In the genomic region with DNA sequence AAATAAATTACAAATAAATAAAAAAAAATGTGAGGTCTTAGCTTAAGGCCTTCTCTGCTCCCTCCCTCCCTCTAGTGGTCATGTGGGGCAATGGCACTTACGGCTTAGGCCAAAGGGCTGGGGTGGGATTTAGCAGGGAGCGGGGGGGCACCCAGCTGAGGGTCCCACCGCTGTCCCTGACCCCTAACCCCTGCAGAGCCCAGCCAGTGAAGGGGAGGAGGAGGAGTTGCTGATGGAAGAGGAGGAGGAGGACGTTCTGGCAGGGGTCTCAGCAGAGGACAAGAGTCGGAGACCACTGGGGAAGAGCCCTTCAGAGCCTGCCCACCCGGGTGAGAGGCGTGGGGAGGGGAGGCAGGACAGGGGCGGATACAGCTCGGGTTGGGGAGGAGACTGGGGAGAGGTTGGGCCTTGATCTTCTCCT, we compare ENCODE assay signal across 8 cellular contexts. TPM values are rescaled to one million over a fixed set of nuclear protein-coding genes. Genes with fewer than 3 reads are reported as not detected.
DNase-seq lines count a peak whose midpoint lies in the region; ATAC-seq and TF ChIP-seq lines count a peak whose summit lies in the region.

No MANE protein-coding gene starts in this region.

- H3K4me3 ChIP-seq in Loucy (ENCODE audit: low read length, poor library complexity, severe bottlenecking), result no peak overlapping the region
- no peak overlapping the region for H3K4me3 ChIP-seq in breast epithelium
- no peak overlapping the region for H3K4me3 ChIP-seq in vagina

- no peaks in the 10 kb centered on the region for H3K9me3 Mint-ChIP-seq in T-helper 2 cell treated with Interferon-gamma antibody and Interleukin-4, amounts not matched to agents 5 μg/mL and 100 μg/mL, for 36 hours

- H3K36me3 ChIP-seq in Loucy (ENCODE audit: insufficient read depth, low read length) (no peaks in the 10 kb centered on the region), breast epithelium (no peaks in the 10 kb centered on the region), vagina (peaks cover 0 to 11% of the 10 kb centered on the region in 2 donors)

- no peaks in the 10 kb centered on the region for H3K9me2 ChIP-seq in Loucy (replicated peaks; ENCODE audit: low read depth, low read length)

- H3K9me3 ChIP-seq in Loucy (ENCODE audit: insufficient read depth, low read depth, low read length) (no peaks in the 10 kb centered on the region), breast epithelium (no peaks in the 10 kb centered on the region), vagina (no peaks in the 10 kb centered on the region)

- H3K79me2 ChIP-seq in Loucy (ENCODE audit: insufficient read depth, low read length), result no peaks in the 10 kb centered on the region

- no peaks in the 10 kb centered on the region for H3K27me3 ChIP-seq in Loucy (ENCODE audit: insufficient read depth, low read length, poor library complexity, severe bottlenecking)
- no peaks in the 10 kb centered on the region for H3K27me3 ChIP-seq in breast epithelium
- H3K27me3 ChIP-seq in vagina, result no peaks in the 10 kb centered on the region

- TF ChIP-seq POLR2A in breast epithelium (IDR thresholded peaks at IDR 0.05) (no peak), vagina (IDR thresholded peaks at IDR 0.05) (no peak)

- H3K4me1 Mint-ChIP-seq in T-helper 2 cell treated with Interferon-gamma antibody and Interleukin-4, amounts not matched to agents 5 μg/mL and 100 μg/mL, for 36 hours (ENCODE audit: low read depth), result no peaks in the 10 kb centered on the region

- peaks cover 3% of the 10 kb centered on the region for H4K20me1 ChIP-seq in Loucy (ENCODE audit: insufficient read depth, low read length, poor library complexity, severe bottlenecking)

- H3K27ac ChIP-seq in breast epithelium (no peak overlapping the region), vagina (no peak overlapping the region)

- H3K4me3 Mint-ChIP-seq in T-helper 2 cell treated with Interferon-gamma antibody and Interleukin-4, amounts not matched to agents 5 μg/mL and 100 μg/mL, for 36 hours, result no peak overlapping the region

- peak; percentile 16 for DNase-seq in DMS 273 treated with DMSO at 0.1 percent for 48 hours (lab: John Stamatoyannopoulos, UW)
- no peak for DNase-seq in T-helper 2 cell treated with Interferon-gamma antibody and Interleukin-4, amounts not matched to agents 5 μg/mL and 100 μg/mL, for 36 hours (ENCODE audit: low spot score)
- no peak for DNase-seq in breast epithelium (ENCODE audit: low spot score in 2 of 2)
- DNase-seq in kidney tubule cell (ENCODE audit: low spot score), result peak; percentile 55
- peak; percentile 40 for DNase-seq in stimulated activated CD8-positive, alpha-beta memory T cell treated with anti-CD3 and anti-CD28 coated beads, Interleukin-4, amount 100 ng/mL, for 24 hours (ENCODE audit: low read depth)
- no peak for DNase-seq in vagina (ENCODE audit: extremely low spot score in 2 of 2)

- no peaks in the 10 kb centered on the region for H3K4me1 ChIP-seq in Loucy (ENCODE audit: insufficient read depth, low read length, poor library complexity, severe bottlenecking)
- no peaks in the 10 kb centered on the region for H3K4me1 ChIP-seq in breast epithelium
- no peaks in the 10 kb centered on the region for H3K4me1 ChIP-seq in vagina

- peak overlapping the region; percentile 75 for H3K27ac Mint-ChIP-seq in T-helper 2 cell treated with Interferon-gamma antibody and Interleukin-4, amounts not matched to agents 5 μg/mL and 100 μg/mL, for 36 hours

- no peak overlapping the region for H3K4me2 ChIP-seq in Loucy (ENCODE audit: low read depth, low read length, poor library complexity, severe bottlenecking)

- no peak for ATAC-seq in GM21367 (IDR thresholded peaks at IDR 0.05; ENCODE audit: unreplicated experiment)

- H2AFZ ChIP-seq in Loucy (ENCODE audit: low read length), result no peak overlapping the region

- no peaks in the 10 kb centered on the region for H3K27me3 Mint-ChIP-seq in T-helper 2 cell treated with Interferon-gamma antibody and Interleukin-4, amounts not matched to agents 5 μg/mL and 100 μg/mL, for 36 hours (ENCODE audit: low read depth)

- peaks cover 7% of the 10 kb centered on the region for H3K36me3 Mint-ChIP-seq in T-helper 2 cell treated with Interferon-gamma antibody and Interleukin-4, amounts not matched to agents 5 μg/mL and 100 μg/mL, for 36 hours (ENCODE audit: low read depth)

- intact Hi-C loops in breast epithelium (cut with DNase I; ENCODE audit: low total_unique reads) (no loop called here), vagina (cut with DNase I) (no loop called here)

- H3F3A ChIP-seq in Loucy (ENCODE audit: low read depth), result no peaks in the 10 kb centered on the region

- peak; percentile 69 for TF ChIP-seq CTCF in Loucy (conservative IDR thresholded peaks at IDR 0.05; ENCODE audit: low read length)
- TF ChIP-seq CTCF in breast epithelium (IDR thresholded peaks at IDR 0.05), result peak; percentile 54 to 89 (median 66)
- peak in 1 of 3 experiments; percentile 72 for TF ChIP-seq CTCF in vagina (IDR thresholded peaks at IDR 0.05)

- no peak overlapping the region for H3K9ac ChIP-seq in Loucy (ENCODE audit: low read depth, low read length, poor library complexity, severe bottlenecking)

RNA-seq across cellular contexts. Expression of gene MPND, which starts 9.3 kb away (rescaled TPM):
- 1 to 10 TPM; 6.1 to 7.7 (median 7.5) TPM for total RNA-seq in breast epithelium
- 10.1 TPM for total RNA-seq in vagina

RNA-seq across cellular contexts. Expression of gene STAP2, which starts 14.1 kb away (rescaled TPM):
- 10 to 100 TPM in 2 of 3 donors, 1 to 10 TPM in 1; 1.6 to 51.4 (median 25.9) TPM for total RNA-seq in breast epithelium
- 29.2 TPM for total RNA-seq in vagina

RNA-seq across cellular contexts. Expression of gene SH3GL1, which starts 47.6 kb away (rescaled TPM):
- total RNA-seq in breast epithelium, result 10 to 100 TPM; 25.6 to 52.5 (median 33.8) TPM
- 65.6 TPM for total RNA-seq in vagina

RNA-seq across cellular contexts. Expression of gene FSD1, which starts 48.3 kb away (rescaled TPM):
- total RNA-seq in breast epithelium, result under 1 TPM in 1 of 3 donors, not detected in 2; 0.88 TPM
- total RNA-seq in vagina, result 1.7 TPM

RNA-seq across cellular contexts. Expression of gene CHAF1A, which starts 49.7 kb away (rescaled TPM):
- total RNA-seq in breast epithelium, result 1 to 10 TPM; 6.3 to 8.2 (median 7.9) TPM
- 21.4 TPM for total RNA-seq in vagina

Comparison
In these comparisons a context has a peak if more than half of its experiments do, and no peak if none do; other contexts are left out.
1. DNase-seq: peak in DMS 273 treated with DMSO at 0.1 percent for 48 hours (single experiment), kidney tubule cell (single experiment) and stimulated activated CD8-positive, alpha-beta memory T cell treated with anti-CD3 and anti-CD28 coated beads, Interleukin-4, amount 100 ng/mL, for 24 hours (single experiment); none in T-helper 2 cell treated with Interferon-gamma antibody and Interleukin-4, amounts not matched to agents 5 μg/mL and 100 μg/mL, for 36 hours (single experiment), breast epithelium (0 of 2) and vagina (0 of 2).